21 cellular contexts compared by ENCODE assay signal in genomic region chr11:129724866-129725265, GRCh38.
DNase-seq lines count a peak whose midpoint lies in the region; ATAC-seq and TF ChIP-seq lines count a peak whose summit lies in the region.
"Had no signal": no experiment of that assay in that cellular context is flagged by ENCODE, and none has a peak within 500 bp of the region (broad histone marks: within the 10 kb centered on the region; RNA-seq: fewer than 3 reads in every experiment).

No MANE protein-coding gene starts in this region.

- intact Hi-C loops in MCF 10A (cut with micrococcal nuclease), result no loop called here
- intact Hi-C loops in breast epithelium (cut with DNase I; ENCODE audit: low total_unique reads), result no loop called here
- intact Hi-C loops in mammary epithelial cell (cut with micrococcal nuclease), result no loop called here
- intact Hi-C loops in sciatic nerve (cut with DNase I), result no loop called here

- H2AFZ ChIP-seq in mammary epithelial cell (ENCODE audit: low read depth, low read length), result no peak overlapping the region

- dilution Hi-C loops in mammary epithelial cell (cut with HindIII; ENCODE audit: low sequenced_read_pairs), result loop anchor here (25.0 kb wide), 1 partner anchor 838 kb away; the partner anchor contains the start of gene KCNJ5

- H4K20me1 ChIP-seq in mammary epithelial cell (ENCODE audit: insufficient read depth, low read length), result no peaks in the 10 kb centered on the region
- H4K20me1 ChIP-seq: BLaER1 had no signal

- in situ Hi-C loops in mammary epithelial cell (cut with MboI; ENCODE audit: low sequenced_read_pairs in 2 of 2), result loop anchor here (25.0 kb wide), 2 partner anchors 613 to 838 kb away; partner anchors contain the start of gene KCNJ5 (in 1 of the 2)

- H3K4me3 ChIP-seq in breast epithelium (no peak overlapping the region), mammary epithelial cell (replicated peaks in 1 of 3; ENCODE audit: insufficient read depth in 1 of 3, low read depth in 2 of 3, low read length in 3 of 3) (no peak overlapping the region), fibroblast of pulmonary artery (replicated peaks; ENCODE audit: low read depth, low read length) (no peak overlapping the region)
- H3K4me3 ChIP-seq: BLaER1, HAP-1 had no signal

- no peak overlapping the region for H3K9ac ChIP-seq in mammary epithelial cell (ENCODE audit: insufficient read depth, low read length)
- H3K9ac ChIP-seq: BLaER1 had no signal

- H3K27ac Mint-ChIP-seq in MCF 10A (ENCODE audit: low read depth, unreplicated experiment), result no peak overlapping the region
- H3K27ac Mint-ChIP-seq: B cell; CD8-positive, alpha-beta T cell; HFFc6 had no signal

- H3K36me3 Mint-ChIP-seq in MCF 10A (ENCODE audit: insufficient read depth, unreplicated experiment), result no peaks in the 10 kb centered on the region
- H3K36me3 Mint-ChIP-seq: CD4-positive, CD25-positive, alpha-beta regulatory T cell; CD8-positive, alpha-beta T cell had no signal

- BruUV-seq in MCF 10A (replicated peaks; lab: Mats Ljungman, UMichigan) (no TSS peak), mammary epithelial cell (replicated peaks; lab: Mats Ljungman, UMichigan) (no TSS peak)

- WGBS in mammary epithelial cell (ENCODE audit: low coverage, missing lambda C conversion rate), result 38% methylated on average over 5 of the region's 5 CpGs

- no peak overlapping the region for H3K4me3 Mint-ChIP-seq in MCF 10A (ENCODE audit: unreplicated experiment)
- H3K4me3 Mint-ChIP-seq: B cell; CD4-positive, CD25-positive, alpha-beta regulatory T cell; CD8-positive, alpha-beta T cell; HFFc6 had no signal

- H3K4me1 Mint-ChIP-seq in MCF 10A (ENCODE audit: insufficient read depth, unreplicated experiment), result peaks cover 32% of the 10 kb centered on the region
- H3K4me1 Mint-ChIP-seq: B cell had no signal

- no peaks in the 10 kb centered on the region for H3K9me3 ChIP-seq in breast epithelium
- no peaks in the 10 kb centered on the region for H3K9me3 ChIP-seq in mammary epithelial cell (replicated peaks; ENCODE audit: insufficient read depth, low read length)
- H3K9me3 ChIP-seq: BLaER1, HAP-1 had no signal

- ATAC-seq in sciatic nerve (no peak), HG02642 (IDR thresholded peaks at IDR 0.05; ENCODE audit: poor library complexity, unreplicated experiment) (no peak)
- ATAC-seq: CD8-positive, alpha-beta T cell had no signal

- DNase-seq in MCF 10A (ENCODE audit: unreplicated experiment), result peak; percentile 50
- no peak for DNase-seq in breast epithelium (ENCODE audit: low spot score in 2 of 2)
- DNase-seq in mammary epithelial cell, result peak; percentile 44
- DNase-seq in fibroblast of pulmonary artery (ENCODE audit: low read depth), result peak; percentile 17
- peak; percentile 12 for DNase-seq in sciatic nerve (ENCODE audit: low spot score)
- DNase-seq in COLO668 (lab: John Stamatoyannopoulos, UW; ENCODE audit: unreplicated experiment), result no peak
- DNase-seq in COR-L47 (lab: John Stamatoyannopoulos, UW), result no peak
- DNase-seq: Calu3; CD4-positive, CD25-positive, alpha-beta regulatory T cell; CD8-positive, alpha-beta T cell; DMS53; DMS79 treated with DMSO at 0.1 percent for 48 hours; GF-D8; GOT3; HFFc6 had no signal

- H3K36me3 ChIP-seq in breast epithelium (no peaks in the 10 kb centered on the region), mammary epithelial cell (ENCODE audit: insufficient read depth, low read length) (no peaks in the 10 kb centered on the region)
- H3K36me3 ChIP-seq: BLaER1, HAP-1 had no signal

- H3K79me2 ChIP-seq in mammary epithelial cell (ENCODE audit: insufficient read depth, low read length), result no peaks in the 10 kb centered on the region

- CTCF ChIA-PET in MCF 10A (lab: Yijun Ruan, JAX) (interaction anchor here (0.7 to 1.1 kb wide), 2 partner anchors 25 to 453 kb away, joined by 3 to 4 read pairs; no protein-coding TSS in a partner anchor), mammary epithelial cell (lab: Charles Lee; ENCODE audit: low non-redundant PET) (no interaction called here)

- TF ChIP-seq POLR2A in breast epithelium (IDR thresholded peaks at IDR 0.05), result no peak

- H3K27ac ChIP-seq in breast epithelium (no peak overlapping the region), mammary epithelial cell (ENCODE audit: insufficient read depth, low read depth, low read length) (no peak overlapping the region)
- H3K27ac ChIP-seq: 22Rv1, BLaER1, C4-2B had no signal

- peaks cover 15% of the 10 kb centered on the region for H3K27me3 Mint-ChIP-seq in MCF 10A (ENCODE audit: insufficient read depth, unreplicated experiment)
- H3K27me3 Mint-ChIP-seq: CD4-positive, CD25-positive, alpha-beta regulatory T cell had no signal

- no peaks in the 10 kb centered on the region for H3K9me3 Mint-ChIP-seq in MCF 10A (ENCODE audit: unreplicated experiment)
- H3K9me3 Mint-ChIP-seq: CD8-positive, alpha-beta T cell; HFFc6 had no signal

- no peaks in the 10 kb centered on the region for H3K4me1 ChIP-seq in breast epithelium
- H3K4me1 ChIP-seq in mammary epithelial cell (ENCODE audit: insufficient read depth, low read length), result peaks cover 8% of the 10 kb centered on the region
- H3K4me1 ChIP-seq: BLaER1, HAP-1 had no signal

- H3K27me3 ChIP-seq in breast epithelium (no peaks in the 10 kb centered on the region), mammary epithelial cell (ENCODE audit: insufficient read depth, low read length) (no peaks in the 10 kb centered on the region)
- H3K27me3 ChIP-seq: BLaER1 had no signal

- POLR2A ChIA-PET in MCF 10A (lab: Yijun Ruan, JAX), result interaction anchor here (1.0 kb wide), 1 partner anchor 82 kb away, joined by 5 read pairs; no protein-coding TSS in a partner anchor

- no peak overlapping the region for H3K4me2 ChIP-seq in mammary epithelial cell (ENCODE audit: insufficient read depth, low read depth, low read length)
- H3K4me2 ChIP-seq: BLaER1 had no signal

- TF ChIP-seq CTCF in MCF 10A (IDR thresholded peaks at IDR 0.05; ENCODE audit: unreplicated experiment) (no peak), breast epithelium (IDR thresholded peaks at IDR 0.05) (no peak), mammary epithelial cell (conservative IDR thresholded peaks at IDR 0.05 in 1 of 2, IDR thresholded peaks at IDR 0.05 in 1 of 2; ENCODE audit: extremely low read depth in 1 of 2, insufficient read depth in 1 of 2, low read depth in 1 of 2, low read length in 2 of 2) (no peak), fibroblast of pulmonary artery (IDR thresholded peaks at IDR 0.05; ENCODE audit: low read length, missing control alignments) (no peak)

Comparison
In these comparisons a context has a peak if more than half of its experiments do, and no peak if none do; other contexts are left out.
1. DNase-seq: peak in MCF 10A (single experiment), mammary epithelial cell (single experiment), fibroblast of pulmonary artery (single experiment) and sciatic nerve (single experiment); none in breast epithelium (0 of 2), COLO668 (single experiment) and COR-L47 (single experiment).